20 cellular contexts compared by ENCODE assay signal in the genomic region with DNA sequence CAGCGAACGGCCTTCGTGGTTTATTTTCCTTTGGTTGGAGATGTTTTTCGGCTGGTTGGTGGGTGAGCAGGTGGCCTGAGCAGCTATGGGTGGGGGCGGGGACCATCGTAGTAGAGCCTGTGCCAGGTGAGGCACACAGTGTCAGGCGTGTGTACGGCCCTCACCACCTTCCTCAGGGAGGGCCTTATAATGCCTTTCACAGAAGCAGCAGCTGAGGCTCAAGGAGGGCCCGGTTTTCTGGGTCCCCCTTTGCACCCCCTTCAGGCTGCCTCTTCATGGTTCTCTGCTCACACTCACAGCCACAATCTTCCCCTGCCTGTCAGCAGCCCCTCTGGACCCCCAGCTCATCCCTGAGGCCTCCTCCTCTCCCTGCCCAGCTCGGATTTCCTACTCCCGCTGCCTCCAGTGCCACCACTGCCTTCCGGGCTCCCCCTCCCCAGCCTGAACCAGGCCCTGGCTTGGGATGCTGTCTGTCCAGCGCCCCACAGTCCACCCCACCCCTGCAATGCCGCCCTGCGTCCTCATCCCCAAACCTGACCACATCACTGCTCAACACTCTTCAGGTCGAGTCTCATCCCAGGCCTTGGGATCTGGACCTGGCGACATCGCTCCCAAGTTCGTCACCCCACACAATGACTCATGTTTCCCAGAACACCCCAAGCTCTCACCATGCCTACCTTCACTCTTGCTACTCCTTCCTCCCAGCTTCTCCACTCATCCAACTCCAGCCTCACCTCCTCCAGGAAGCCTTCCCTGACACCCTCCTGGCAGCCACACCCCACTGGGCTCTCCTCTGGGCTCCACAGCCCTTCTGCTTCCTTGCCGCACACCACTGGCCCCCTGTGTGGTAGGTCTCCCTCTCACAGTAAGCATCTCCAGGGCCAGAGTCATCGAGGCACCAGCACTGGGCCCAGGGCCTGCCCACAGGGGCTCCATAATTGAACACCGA. TPM values are rescaled to one million over a fixed set of nuclear protein-coding genes. Genes with fewer than 3 reads are reported as not detected.
A peak's percentile ranks its signal among the peaks of the same experiment; 100 is the strongest.
DNase-seq lines count a peak whose midpoint lies in the region; FAIRE-seq and TF ChIP-seq lines count a peak whose summit lies in the region.
"Had no signal": no experiment of that assay in that cellular context is flagged by ENCODE, and none has a peak within 500 bp of the region (broad histone marks: within the 10 kb centered on the region; RNA-seq: fewer than 3 reads in every experiment).

No MANE protein-coding gene starts in this region.

- no peaks in the 10 kb centered on the region for H4K20me1 ChIP-seq in Loucy (ENCODE audit: insufficient read depth, low read length, poor library complexity, severe bottlenecking)
- peaks cover 90% of the 10 kb centered on the region for H4K20me1 ChIP-seq in astrocyte (ENCODE audit: insufficient read depth, low read length)

- no peak for TF ChIP-seq POLR2A in Peyer's patch (IDR thresholded peaks at IDR 0.05)

- H4K12ac ChIP-seq in trophoblast cell (ENCODE audit: low read depth, low read length), result no peak overlapping the region

- H3K14ac ChIP-seq in trophoblast cell (ENCODE audit: low read length), result no peak overlapping the region

- FAIRE-seq in astrocyte (lab: Jason Lieb, UNC), result no peak
- FAIRE-seq: pancreas, small intestine had no signal

- peak overlapping the region; percentile 70 for H2AK5ac ChIP-seq in trophoblast cell (ENCODE audit: low read length)

- H3K4me3 ChIP-seq in Loucy (ENCODE audit: low read length, poor library complexity, severe bottlenecking) (no peak overlapping the region), astrocyte (ENCODE audit: insufficient read depth, low read depth, low read length) (no peak overlapping the region), trophoblast cell (ENCODE audit: low read depth, low read length) (no peak overlapping the region), Peyer's patch (no peak overlapping the region)
- H3K4me3 ChIP-seq: left lung, pancreas had no signal

- peak overlapping the region; percentile 65 for H2BK12ac ChIP-seq in trophoblast cell (ENCODE audit: low read length)

- peaks cover 6% of the 10 kb centered on the region for H3K79me1 ChIP-seq in trophoblast cell (ENCODE audit: low read length)

- H4K91ac ChIP-seq in trophoblast cell (ENCODE audit: low read depth, low read length), result peak overlapping the region; percentile 48

- H3K9ac ChIP-seq in Loucy (ENCODE audit: low read depth, low read length, poor library complexity, severe bottlenecking), result peak overlapping the region; percentile 38
- H3K9ac ChIP-seq in astrocyte (ENCODE audit: low read length), result peak overlapping the region; percentile 47
- H3K9ac ChIP-seq in trophoblast cell (ENCODE audit: low read length), result no peak overlapping the region

- WGBS in trophoblast cell (ENCODE audit: extremely low coverage, insufficient coverage, insufficient read length), result no CpG with 5 or more reads among the region's 22 CpGs

- peak overlapping the region; percentile 35 for H3K4me2 ChIP-seq in Loucy (ENCODE audit: low read depth, low read length, poor library complexity, severe bottlenecking)
- peak overlapping the region; percentile 36 for H3K4me2 ChIP-seq in astrocyte (ENCODE audit: low read length)
- no peak overlapping the region for H3K4me2 ChIP-seq in trophoblast cell (ENCODE audit: low read length)

- H3K27ac ChIP-seq in astrocyte (ENCODE audit: low read depth, low read length) (peak overlapping the region; percentile 39), trophoblast cell (ENCODE audit: low read depth, low read length) (no peak overlapping the region), Peyer's patch (no peak overlapping the region)

- DNase-seq in Daoy (ENCODE audit: low read depth), result peak; percentile 47
- DNase-seq in astrocyte (ENCODE audit: low read depth), result no peak
- DNase-seq in trophoblast cell, result no peak
- DNase-seq in Peyer's patch, result no peak
- DNase-seq in inferior parietal cortex (ENCODE audit: extremely low spot score), result no peak
- DNase-seq in activated CD4-positive, CD25-positive, alpha-beta regulatory T cell (lab: John Stamatoyannopoulos, UW), result no peak
- DNase-seq: activated CD4-positive, alpha-beta T cell treated with anti-CD3 and anti-CD28 coated beads for 1 hour; activated CD8-positive, alpha-beta memory T cell treated with anti-CD3 and anti-CD28 coated beads, Interleukin-2, amount 10 ng/mL, durations not matched to agents 7 days and 5 days; activated effector memory CD4-positive, alpha-beta T cell treated with anti-CD3 and anti-CD28 coated beads, Interleukin-2, amount 50 U/mL, for 16 hours; GOT3; NCI-H1048; SIG-M5; small intestine; stimulated activated CD4-positive, alpha-beta T cell treated with anti-CD3 and anti-CD28 coated beads, Interleukin-4, amount 100 ng/mL, for 24 hours had no signal

- peaks cover 29% of the 10 kb centered on the region for H3K27me3 Mint-ChIP-seq in astrocyte (ENCODE audit: low read depth, unreplicated experiment)
- H3K27me3 Mint-ChIP-seq: activated CD8-positive, alpha-beta memory T cell treated with anti-CD3 and anti-CD28 coated beads, Interleukin-2, amount 10 ng/mL, durations not matched to agents 7 days and 5 days had no signal

- H4K8ac ChIP-seq in trophoblast cell (ENCODE audit: low read depth, low read length), result no peak overlapping the region

- H3K4me1 ChIP-seq in Loucy (ENCODE audit: insufficient read depth, low read length, poor library complexity, severe bottlenecking) (peaks cover 36% of the 10 kb centered on the region), astrocyte (ENCODE audit: insufficient read depth, low read length) (peaks cover 19% of the 10 kb centered on the region), trophoblast cell (ENCODE audit: control insufficient read depth in 1 of 2, insufficient read depth in 2 of 2, low read length in 2 of 2) (peaks cover 11 to 21% of the 10 kb centered on the region in 2 experiments), Peyer's patch (no peaks in the 10 kb centered on the region)
- H3K4me1 ChIP-seq: left lung, pancreas had no signal

- no peak overlapping the region for H3K4me3 Mint-ChIP-seq in astrocyte (ENCODE audit: unreplicated experiment)
- H3K4me3 Mint-ChIP-seq: activated CD8-positive, alpha-beta memory T cell treated with anti-CD3 and anti-CD28 coated beads, Interleukin-2, amount 10 ng/mL, durations not matched to agents 7 days and 5 days had no signal

- no peaks in the 10 kb centered on the region for H3F3A ChIP-seq in Loucy (ENCODE audit: low read depth)

- H3K9me3 Mint-ChIP-seq in astrocyte (ENCODE audit: unreplicated experiment), result no peaks in the 10 kb centered on the region

- no peaks in the 10 kb centered on the region for H3K27me3 ChIP-seq in Loucy (ENCODE audit: insufficient read depth, low read length, poor library complexity, severe bottlenecking)
- no peaks in the 10 kb centered on the region for H3K27me3 ChIP-seq in astrocyte (ENCODE audit: insufficient read depth, low read length)
- no peaks in the 10 kb centered on the region for H3K27me3 ChIP-seq in trophoblast cell (ENCODE audit: insufficient read depth, low read length)
- H3K27me3 ChIP-seq in Peyer's patch, result no peaks in the 10 kb centered on the region
- H3K27me3 ChIP-seq: pancreas had no signal

- H3K18ac ChIP-seq in trophoblast cell (ENCODE audit: low read length), result peak overlapping the region; percentile 51

- H3K36me3 Mint-ChIP-seq in astrocyte (ENCODE audit: low read depth, unreplicated experiment), result no peaks in the 10 kb centered on the region
- H3K36me3 Mint-ChIP-seq: activated CD8-positive, alpha-beta memory T cell treated with anti-CD3 and anti-CD28 coated beads, Interleukin-2, amount 10 ng/mL, durations not matched to agents 7 days and 5 days had no signal

- H3K9me3 ChIP-seq in Loucy (ENCODE audit: insufficient read depth, low read depth, low read length) (no peaks in the 10 kb centered on the region), astrocyte (ENCODE audit: insufficient read depth, low read depth, low read length) (no peaks in the 10 kb centered on the region), trophoblast cell (ENCODE audit: insufficient read depth, low read depth, low read length) (no peaks in the 10 kb centered on the region), Peyer's patch (no peaks in the 10 kb centered on the region)
- H3K9me3 ChIP-seq: left lung, pancreas had no signal

- no peak overlapping the region for H3K23ac ChIP-seq in trophoblast cell (ENCODE audit: low read length)

- no peak overlapping the region for H2BK5ac ChIP-seq in trophoblast cell (ENCODE audit: low read depth, low read length, poor library complexity)

- no peaks in the 10 kb centered on the region for H3K4me1 Mint-ChIP-seq in astrocyte (ENCODE audit: low read depth, unreplicated experiment)
- H3K4me1 Mint-ChIP-seq: activated CD8-positive, alpha-beta memory T cell treated with anti-CD3 and anti-CD28 coated beads, Interleukin-2, amount 10 ng/mL, durations not matched to agents 7 days and 5 days had no signal

- H2AFZ ChIP-seq in Loucy (ENCODE audit: low read length), result peak overlapping the region; percentile 72; the same call in 1 of the 2 replicates
- H2AFZ ChIP-seq in astrocyte (ENCODE audit: low read depth, low read length), result no peak overlapping the region
- H2AFZ ChIP-seq in trophoblast cell (ENCODE audit: insufficient read depth, low read length, poor library complexity), result no peak overlapping the region

- TF ChIP-seq CTCF in Loucy (conservative IDR thresholded peaks at IDR 0.05; ENCODE audit: low read length), result no peak
- TF ChIP-seq CTCF in astrocyte (IDR thresholded peaks at IDR 0.05; ENCODE audit: insufficient read depth, low read depth, low read length), result no peak
- no peak for TF ChIP-seq CTCF in Peyer's patch (IDR thresholded peaks at IDR 0.05)

- no peak overlapping the region for H3K4ac ChIP-seq in trophoblast cell (ENCODE audit: low read depth, low read length)

- no peaks in the 10 kb centered on the region for H3K9me2 ChIP-seq in Loucy (replicated peaks; ENCODE audit: low read depth, low read length)

- H3K79me2 ChIP-seq in Loucy (ENCODE audit: insufficient read depth, low read length) (no peaks in the 10 kb centered on the region), astrocyte (ENCODE audit: insufficient read depth, low read length) (no peaks in the 10 kb centered on the region), trophoblast cell (ENCODE audit: control insufficient read depth, insufficient read depth, low read length, poor library complexity) (no peaks in the 10 kb centered on the region)

- H2BK120ac ChIP-seq in trophoblast cell (ENCODE audit: insufficient read depth, low read length, poor library complexity), result peak overlapping the region; percentile 8

- H3K36me3 ChIP-seq in Loucy (ENCODE audit: insufficient read depth, low read length), result no peaks in the 10 kb centered on the region
- peaks cover 5% of the 10 kb centered on the region for H3K36me3 ChIP-seq in astrocyte (ENCODE audit: insufficient read depth, low read length)
- no peaks in the 10 kb centered on the region for H3K36me3 ChIP-seq in trophoblast cell (ENCODE audit: control insufficient read depth in 1 of 2, insufficient read depth in 2 of 2, low read length in 2 of 2)
- H3K36me3 ChIP-seq in Peyer's patch, result no peaks in the 10 kb centered on the region
- H3K36me3 ChIP-seq: left lung, pancreas had no signal

- H3K27ac Mint-ChIP-seq in astrocyte (ENCODE audit: unreplicated experiment), result no peak overlapping the region
- H3K27ac Mint-ChIP-seq: activated CD8-positive, alpha-beta memory T cell treated with anti-CD3 and anti-CD28 coated beads, Interleukin-2, amount 10 ng/mL, durations not matched to agents 7 days and 5 days had no signal

RNA-seq across cellular contexts. Expression of a gene that starts 53.9 kb away (rescaled TPM):
- total RNA-seq in Daoy (2014; rRNA removed; shearing (Covaris generic)), result not detected in 2 replicates
- total RNA-seq in astrocyte (not detected in 2 replicates), Peyer's patch (not detected)
- polyA plus RNA-seq in trophoblast cell (2013), result not detected in 2 replicates
- total RNA-seq: activated CD8-positive, alpha-beta memory T cell treated with anti-CD3 and anti-CD28 coated beads, Interleukin-2, amount 10 ng/mL, durations not matched to agents 7 days and 5 days; left lung; pancreas; subcutaneous adipose tissue; T-helper 2 cell treated with Interferon-gamma antibody and Interleukin-4, amounts not matched to agents 100 ng/mL and 5 ng/mL, for 36 hours had no signal
- polyA plus RNA-seq: BJ, pancreas, small intestine had no signal
